ENCODE assay signal across 21 cellular contexts in genomic region chr22:19496324-19496630, GRCh38. TPM values are rescaled to one million over a fixed set of nuclear protein-coding genes. Genes with fewer than 3 reads are reported as not detected.
"Had no signal": no experiment of that assay in that cellular context is flagged by ENCODE, and none has a peak within 500 bp of the region (broad histone marks: within the 10 kb centered on the region; RNA-seq: fewer than 3 reads in every experiment).

No MANE protein-coding gene starts in this region.

- H3K27ac ChIP-seq: ascending aorta, brain microvascular endothelial cell, coronary artery, dorsolateral prefrontal cortex had no signal

- DNase-seq: activated B cell treated with CpG ODN at 0.5 μM for 24 hours; activated CD4-positive, alpha-beta T cell treated with anti-CD3 and anti-CD28 coated beads for 48 hours; activated CD4-positive, alpha-beta T cell treated with anti-CD3 and anti-CD28 coated beads, Interleukin-2, amount 50 U/mL, for 1 hour; activated CD4-positive, alpha-beta T cell treated with anti-CD3 and anti-CD28 coated beads, Interleukin-2, amount 50 U/mL, for 48 hours; activated CD8-positive, alpha-beta memory T cell treated with anti-CD3 and anti-CD28 coated beads for 24 hours; activated CD8-positive, alpha-beta T cell treated with anti-CD3 and anti-CD28 coated beads for 36 hours; activated naive CD4-positive, alpha-beta T cell treated with anti-CD3 and anti-CD28 coated beads, Interleukin-2, amount 10 ng/mL, durations not matched to agents 7 days and 5 days; activated naive CD8-positive, alpha-beta T cell treated with anti-CD3 and anti-CD28 coated beads for 36 hours; activated T-cell treated with anti-CD3 and anti-CD28 coated beads, Interleukin-2, amount 50 U/mL, for 4 hours; dorsolateral prefrontal cortex; effector memory CD4-positive, alpha-beta T cell; endodermal cell; head of caudate nucleus had no signal

- H3K27ac Mint-ChIP-seq: activated B cell treated with CpG ODN at 0.5 μM for 24 hours; activated CD8-positive, alpha-beta T cell treated with anti-CD3 and anti-CD28 coated beads for 36 hours; activated naive CD8-positive, alpha-beta T cell treated with anti-CD3 and anti-CD28 coated beads for 36 hours; activated T-helper 2 cell treated with anti-CD3 and anti-CD28 coated beads, Interferon-gamma antibody, Interleukin-2, Interleukin-4, amounts not matched to agents 10 μg/mL and 5 μg/mL and 100 μg/mL, durations not matched to agents 14 hours and 24 hours and 36 hours; dendritic cell treated with granulocyte-macrophage colony-stimulating factor and Interleukin-4, amounts not matched to agents 40 ng/mL and 50 ng/mL, for 4 days; endodermal cell had no signal

- H3K9me3 Mint-ChIP-seq: activated B cell treated with CpG ODN at 0.5 μM for 24 hours; activated CD8-positive, alpha-beta T cell treated with anti-CD3 and anti-CD28 coated beads for 36 hours; activated naive CD4-positive, alpha-beta T cell treated with anti-CD3 and anti-CD28 coated beads, Interleukin-2, amount 10 ng/mL, durations not matched to agents 7 days and 5 days; activated naive CD8-positive, alpha-beta T cell treated with anti-CD3 and anti-CD28 coated beads for 36 hours; activated T-cell treated with anti-CD3 and anti-CD28 coated beads, Interleukin-2, amount 50 U/mL, for 4 hours; activated T-helper 2 cell treated with anti-CD3 and anti-CD28 coated beads, Interferon-gamma antibody, Interleukin-2, Interleukin-4, amounts not matched to agents 10 μg/mL and 5 μg/mL and 100 μg/mL, durations not matched to agents 14 hours and 24 hours and 36 hours; central memory CD8-positive, alpha-beta T cell; dendritic cell treated with granulocyte-macrophage colony-stimulating factor and Interleukin-4, amounts not matched to agents 40 ng/mL and 50 ng/mL, for 4 days; endodermal cell had no signal

- H3K27me3 ChIP-seq: ascending aorta, brain microvascular endothelial cell had no signal

- H3K27me3 Mint-ChIP-seq: activated B cell treated with CpG ODN at 0.5 μM for 24 hours; activated CD8-positive, alpha-beta T cell treated with anti-CD3 and anti-CD28 coated beads for 36 hours; activated naive CD4-positive, alpha-beta T cell treated with anti-CD3 and anti-CD28 coated beads, Interleukin-2, amount 10 ng/mL, durations not matched to agents 7 days and 5 days; activated naive CD8-positive, alpha-beta T cell treated with anti-CD3 and anti-CD28 coated beads for 36 hours; central memory CD8-positive, alpha-beta T cell; dendritic cell treated with granulocyte-macrophage colony-stimulating factor and Interleukin-4, amounts not matched to agents 40 ng/mL and 50 ng/mL, for 4 days had no signal

- H3K4me1 ChIP-seq: ascending aorta had no signal

- H3K4me3 Mint-ChIP-seq: activated B cell treated with CpG ODN at 0.5 μM for 24 hours; activated CD8-positive, alpha-beta T cell treated with anti-CD3 and anti-CD28 coated beads for 36 hours; activated naive CD4-positive, alpha-beta T cell treated with anti-CD3 and anti-CD28 coated beads, Interleukin-2, amount 10 ng/mL, durations not matched to agents 7 days and 5 days; activated naive CD8-positive, alpha-beta T cell treated with anti-CD3 and anti-CD28 coated beads for 36 hours; activated T-cell treated with anti-CD3 and anti-CD28 coated beads, Interleukin-2, amount 50 U/mL, for 4 hours; central memory CD8-positive, alpha-beta T cell; dendritic cell treated with granulocyte-macrophage colony-stimulating factor and Interleukin-4, amounts not matched to agents 40 ng/mL and 50 ng/mL, for 4 days; endodermal cell had no signal

- H3K36me3 ChIP-seq: ascending aorta, brain microvascular endothelial cell had no signal

- H3K9me3 ChIP-seq: ascending aorta had no signal

- H3K4me3 ChIP-seq: ascending aorta, coronary artery, dorsolateral prefrontal cortex had no signal

- H3K4me1 Mint-ChIP-seq: activated B cell treated with CpG ODN at 0.5 μM for 24 hours; central memory CD8-positive, alpha-beta T cell; endodermal cell had no signal

- ATAC-seq: activated CD8-positive, alpha-beta T cell treated with anti-CD3 and anti-CD28 coated beads for 36 hours; activated T-cell treated with anti-CD3 and anti-CD28 coated beads, Interleukin-2, amount 50 U/mL, for 4 hours; esophagus mucosa had no signal

RNA-seq across cellular contexts. Expression of gene CDC45, which starts 16.6 kb away (rescaled TPM):
- total RNA-seq: ascending aorta, cardiac septum had no signal

RNA-seq across cellular contexts. Expression of gene CLDN5, which starts 27.9 kb away (rescaled TPM):
- total RNA-seq: activated B cell treated with CpG ODN at 0.5 μM for 24 hours; activated CD8-positive, alpha-beta T cell treated with anti-CD3 and anti-CD28 coated beads for 36 hours; activated naive CD8-positive, alpha-beta T cell treated with anti-CD3 and anti-CD28 coated beads for 36 hours had no signal
